ENCODE assay signal across 8 cellular contexts in the genomic region with DNA sequence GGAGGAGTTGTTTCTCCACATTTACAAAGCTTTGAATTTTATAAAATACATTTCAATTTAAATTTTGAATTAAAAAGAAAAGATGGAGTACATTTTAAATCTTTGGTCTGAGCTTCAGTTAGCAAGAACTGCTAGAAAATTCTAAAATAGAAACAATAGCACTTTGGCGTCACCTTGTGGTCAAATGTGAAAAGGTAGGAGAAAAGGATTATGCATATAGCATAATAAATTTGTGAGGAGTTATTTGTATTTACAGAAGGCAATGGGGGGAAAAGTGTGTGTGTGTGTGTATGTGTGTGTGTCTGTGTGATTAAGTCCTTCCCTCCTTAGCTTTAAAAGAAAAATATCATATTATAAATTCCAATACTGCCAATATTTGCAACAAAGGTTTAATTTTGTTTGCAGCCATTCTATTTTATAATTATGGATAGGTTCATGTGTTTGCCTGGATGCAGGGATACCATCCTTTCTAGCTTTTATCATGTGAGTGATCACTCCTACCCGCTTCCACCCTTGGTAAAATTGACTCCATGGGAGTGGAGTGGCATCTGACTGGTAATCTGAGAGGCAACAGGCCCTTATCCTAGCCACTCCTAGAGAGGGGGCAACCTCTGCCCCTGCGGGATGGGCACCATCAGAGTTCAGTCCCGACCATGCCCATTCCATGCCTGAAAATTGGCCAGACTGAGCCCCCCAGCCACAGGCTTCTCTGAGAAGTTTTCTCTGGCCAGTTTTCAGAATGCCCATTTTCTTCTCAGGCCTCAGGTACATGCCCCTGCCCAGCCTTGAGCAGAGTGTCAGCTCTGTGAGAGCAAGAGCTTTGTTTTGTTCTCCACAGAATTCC. TPM values are rescaled to one million over a fixed set of nuclear protein-coding genes. Genes with fewer than 3 reads are reported as not detected.
DNase-seq lines count a peak whose midpoint lies in the region; ATAC-seq and TF ChIP-seq lines count a peak whose summit lies in the region.

No MANE protein-coding gene starts in this region.

- H3K4me3 ChIP-seq in HCT116 (replicated peaks in 1 of 2; ENCODE audit: low read depth in 1 of 2, low read length in 2 of 2) (no peak overlapping the region), retinal pigment epithelial cell (ENCODE audit: low read length) (no peak overlapping the region)

- H3K27me3 ChIP-seq in HCT116 (ENCODE audit: insufficient read depth, low read length), result no peaks in the 10 kb centered on the region

- H3K79me2 ChIP-seq in HCT116 (ENCODE audit: insufficient read depth, low read length), result no peaks in the 10 kb centered on the region

- intact Hi-C loops in HCT116 (cut with micrococcal nuclease), result loop anchor here (1.0 to 10.0 kb wide), 5 partner anchors 191 to 1199 kb away; no protein-coding TSS in a partner anchor

- H3K4me2 ChIP-seq in HCT116 (ENCODE audit: low read length), result no peak overlapping the region

- POLR2A ChIA-PET in HCT116 (lab: Charles Lee), result interaction anchor here (0.9 to 1.0 kb wide), 2 partner anchors 301 to 302 kb away, joined by 3 read pairs; no protein-coding TSS in a partner anchor

- no TSS peak for BruUV-seq in HCT116 (replicated peaks; lab: Mats Ljungman, UMichigan)

- H3K36me3 Mint-ChIP-seq in glutamatergic neuron (ENCODE audit: unreplicated experiment), result peaks cover 3% of the 10 kb centered on the region

- H3K27me3 Mint-ChIP-seq in glutamatergic neuron (ENCODE audit: unreplicated experiment), result no peaks in the 10 kb centered on the region

- no peak overlapping the region for H3K27ac ChIP-seq in HCT116 (ENCODE audit: low read depth, low read length)

- peak; percentile 73 for ATAC-seq in HCT116

- peak; percentile 14 to 49 for DNase-seq in activated CD4-positive, alpha-beta T cell treated with anti-CD3 and anti-CD28 coated beads for 4 hours
- no peak for DNase-seq in activated CD4-positive, alpha-beta T cell treated with anti-CD3 and anti-CD28 coated beads for 1 hour
- peak; percentile 37 for DNase-seq in HCT116 (ENCODE audit: low read depth, low spot score)
- peak; percentile 55 for DNase-seq in NCI-H2107 treated with DMSO at 0.1 percent for 48 hours (lab: John Stamatoyannopoulos, UW; ENCODE audit: unreplicated experiment)
- DNase-seq in activated CD4-positive, alpha-beta T cell treated with anti-CD3 and anti-CD28 coated beads for 48 hours, result peak; percentile 25
- no peak for DNase-seq in glutamatergic neuron
- DNase-seq in retinal pigment epithelial cell (ENCODE audit: low read depth), result no peak
- no peak for DNase-seq in effector CD8-positive, alpha-beta T cell (lab: John Stamatoyannopoulos, UW)

- peak; percentile 90 for TF ChIP-seq RAD21 in HCT116 (IDR thresholded peaks at IDR 0.05; ENCODE audit: low read depth)

- H3K4me1 Mint-ChIP-seq in glutamatergic neuron (ENCODE audit: low read depth, unreplicated experiment), result no peaks in the 10 kb centered on the region

- no peak for TF ChIP-seq POLR2A in HCT116 (IDR thresholded peaks at IDR 0.05; ENCODE audit: borderline replicate concordance, extremely low read depth, insufficient read depth, insufficient read length)

- H3K9me3 ChIP-seq in HCT116 (ENCODE audit: control insufficient read depth in 1 of 2, insufficient read depth in 1 of 2, low read depth in 1 of 2, low read length in 2 of 2), result no peaks in the 10 kb centered on the region

- no peaks in the 10 kb centered on the region for H3K9me3 Mint-ChIP-seq in glutamatergic neuron (ENCODE audit: unreplicated experiment)

- no peaks in the 10 kb centered on the region for H3K4me1 ChIP-seq in HCT116 (ENCODE audit: control insufficient read depth in 1 of 2, insufficient read depth in 2 of 2, low read length in 2 of 2)

- H4K20me1 ChIP-seq in HCT116 (ENCODE audit: insufficient read depth), result no peaks in the 10 kb centered on the region

- no peaks in the 10 kb centered on the region for H3K9me2 ChIP-seq in HCT116 (ENCODE audit: insufficient read depth)

- peak; percentile 82 to 92 (median 87) for TF ChIP-seq CTCF in HCT116 (IDR thresholded peaks at IDR 0.05 in 2 of 3, conservative IDR thresholded peaks at IDR 0.05 in 1 of 3; ENCODE audit: borderline replicate concordance in 1 of 3, insufficient read depth in 1 of 3, low read depth in 2 of 3, low read length in 2 of 3)
- peak; percentile 91 for TF ChIP-seq CTCF in glutamatergic neuron (IDR thresholded peaks at IDR 0.05; ENCODE audit: partially characterized antibody, unreplicated experiment)
- TF ChIP-seq CTCF in retinal pigment epithelial cell (conservative IDR thresholded peaks at IDR 0.05; ENCODE audit: low read depth, low read length), result peak; percentile 85

- H3K9ac ChIP-seq in HCT116 (ENCODE audit: low read length), result no peak overlapping the region

- no peak overlapping the region for H2AFZ ChIP-seq in HCT116 (ENCODE audit: low read depth, low read length, poor library complexity, severe bottlenecking)

- CTCF ChIA-PET in HCT116 (lab: Charles Lee), result interaction anchor here (0.6 to 4.1 kb wide), 15 partner anchors 10 to 327 kb away, joined by 3 to 88 read pairs (median 5); partner anchors contain the start of gene LGR4

- peaks cover 0 to 2% of the 10 kb centered on the region in 2 experiments; a peak in 1 of 4 replicates for H3K36me3 ChIP-seq in HCT116 (ENCODE audit: control insufficient read depth in 1 of 2, insufficient read depth in 2 of 2, low read length in 2 of 2)

- RAD21 ChIA-PET in HCT116 (lab: Charles Lee; ENCODE audit: low non-redundant PET in 1 of 2, low total read pairs in 2 of 2, uncharacterized antibody in 2 of 2, unreplicated experiment in 2 of 2), result interaction anchor here (0.7 to 1.9 kb wide), 4 partner anchors 91 to 303 kb away, joined by 3 to 9 read pairs (median 4); no protein-coding TSS in a partner anchor

- H3K27ac Mint-ChIP-seq in glutamatergic neuron (ENCODE audit: unreplicated experiment), result no peak overlapping the region

- no peak overlapping the region for H3K4me3 Mint-ChIP-seq in glutamatergic neuron (ENCODE audit: unreplicated experiment)

TF ChIP-seq in HCT116, 20 proteins besides CTCF, POLR2A, EP300 and RAD21:
- TF ChIP-seq, protein P1, sequence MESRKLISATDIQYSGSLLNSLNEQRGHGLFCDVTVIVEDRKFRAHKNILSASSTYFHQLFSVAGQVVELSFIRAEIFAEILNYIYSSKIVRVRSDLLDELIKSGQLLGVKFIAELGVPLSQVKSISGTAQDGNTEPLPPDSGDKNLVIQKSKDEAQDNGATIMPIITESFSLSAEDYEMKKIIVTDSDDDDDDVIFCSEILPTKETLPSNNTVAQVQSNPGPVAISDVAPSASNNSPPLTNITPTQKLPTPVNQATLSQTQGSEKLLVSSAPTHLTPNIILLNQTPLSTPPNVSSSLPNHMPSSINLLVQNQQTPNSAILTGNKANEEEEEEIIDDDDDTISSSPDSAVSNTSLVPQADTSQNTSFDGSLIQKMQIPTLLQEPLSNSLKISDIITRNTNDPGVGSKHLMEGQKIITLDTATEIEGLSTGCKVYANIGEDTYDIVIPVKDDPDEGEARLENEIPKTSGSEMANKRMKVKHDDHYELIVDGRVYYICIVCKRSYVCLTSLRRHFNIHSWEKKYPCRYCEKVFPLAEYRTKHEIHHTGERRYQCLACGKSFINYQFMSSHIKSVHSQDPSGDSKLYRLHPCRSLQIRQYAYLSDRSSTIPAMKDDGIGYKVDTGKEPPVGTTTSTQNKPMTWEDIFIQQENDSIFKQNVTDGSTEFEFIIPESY (IDR thresholded peaks at IDR 0.05; ENCODE audit: extremely low read depth, insufficient replicate concordance, low read length), result no peak
- TF ChIP-seq SIN3A (IDR thresholded peaks at IDR 0.05; ENCODE audit: low read depth) (no peak), ELF1 (IDR thresholded peaks at IDR 0.05; ENCODE audit: borderline replicate concordance, low read depth) (no peak), TCF7L2 (IDR thresholded peaks at IDR 0.05; ENCODE audit: borderline replicate concordance, extremely low read depth, insufficient read depth, insufficient read length) (no peak), EZH2phosphoT487 (IDR thresholded peaks at IDR 0.05; ENCODE audit: borderline replicate concordance) (no peak), ZFX (IDR thresholded peaks at IDR 0.05) (no peak), POLR2AphosphoS5 (IDR thresholded peaks at IDR 0.05; ENCODE audit: low read depth, low read length) (no peak), EGR1 (IDR thresholded peaks at IDR 0.05; ENCODE audit: low read depth) (no peak), MAX (IDR thresholded peaks at IDR 0.05) (no peak), JUND (IDR thresholded peaks at IDR 0.05) (no peak), EZH2 (IDR thresholded peaks at IDR 0.05) (no peak), FOSL1 (IDR thresholded peaks at IDR 0.05; ENCODE audit: low read depth) (no peak), SP1 (IDR thresholded peaks at IDR 0.05; ENCODE audit: low read depth) (no peak), YY1 (IDR thresholded peaks at IDR 0.05; ENCODE audit: extremely low read depth, insufficient replicate concordance, low read depth, low read length) (no peak), SRF (IDR thresholded peaks at IDR 0.05; ENCODE audit: low read depth) (no peak)
- TF ChIP-seq, protein P2, sequence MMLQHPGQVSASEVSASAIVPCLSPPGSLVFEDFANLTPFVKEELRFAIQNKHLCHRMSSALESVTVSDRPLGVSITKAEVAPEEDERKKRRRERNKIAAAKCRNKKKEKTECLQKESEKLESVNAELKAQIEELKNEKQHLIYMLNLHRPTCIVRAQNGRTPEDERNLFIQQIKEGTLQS (IDR thresholded peaks at IDR 0.05), result no peak

RNA-seq across cellular contexts. Expression of gene LGR4, which starts 13.6 kb away (rescaled TPM):
- total RNA-seq in HCT116 (2021; ENCODE audit: unreplicated experiment), result 7.1 TPM
- 1.1 and 1.5 TPM in 2 replicates for polyA plus RNA-seq in HCT116 (2012)
- 87.1 TPM for total RNA-seq in glutamatergic neuron (ENCODE audit: unreplicated experiment)

RNA-seq across cellular contexts. Expression of gene LIN7C, which starts 20.4 kb away (rescaled TPM):
- total RNA-seq in HCT116 (2021; ENCODE audit: unreplicated experiment), result 48.2 TPM
- 2.6 and 3.9 TPM in 2 replicates for polyA plus RNA-seq in HCT116 (2012)
- total RNA-seq in glutamatergic neuron (ENCODE audit: unreplicated experiment), result 44.7 TPM

Comparison
In these comparisons a context has a peak if more than half of its experiments do, and no peak if none do; other contexts are left out.
1. DNase-seq: peak in activated CD4-positive, alpha-beta T cell treated with anti-CD3 and anti-CD28 coated beads for 4 hours (2 of 2), HCT116 (single experiment), NCI-H2107 treated with DMSO at 0.1 percent for 48 hours (single experiment) and activated CD4-positive, alpha-beta T cell treated with anti-CD3 and anti-CD28 coated beads for 48 hours (single experiment); none in activated CD4-positive, alpha-beta T cell treated with anti-CD3 and anti-CD28 coated beads for 1 hour (single experiment), glutamatergic neuron (single experiment), retinal pigment epithelial cell (single experiment) and effector CD8-positive, alpha-beta T cell (single experiment).
2. RNA of gene LGR4, which starts 13.6 kb away (total RNA-seq): 87.1 TPM in glutamatergic neuron (single experiment); 7.1 TPM in HCT116 (single experiment); every median in the first group is over 10 times any median in the second.
3. Peak in every context shown above with its lines, with median percentiles within 50 percentile points of each other: CTCF ChIP-seq.